In the genomic region with DNA sequence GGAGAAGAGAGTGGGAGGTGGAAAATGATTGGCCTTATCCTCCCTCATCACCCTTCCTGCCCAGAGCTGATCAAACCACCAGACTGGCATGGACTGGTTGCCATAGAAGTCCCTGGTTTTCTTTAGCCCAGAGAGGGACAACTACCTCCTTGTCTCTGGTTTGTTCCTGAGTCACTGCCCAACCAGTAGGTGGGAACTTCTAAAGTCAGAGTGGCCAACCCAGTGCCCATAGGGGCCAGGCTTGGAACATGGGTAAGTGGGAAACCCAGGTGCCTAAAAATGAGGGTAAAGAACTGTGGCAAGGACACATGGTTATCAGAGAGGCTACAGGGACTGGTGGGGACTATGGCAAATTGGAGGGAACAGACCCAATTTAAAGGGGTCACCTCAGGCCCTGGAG, we compare ENCODE assay signal across 30 cellular contexts.
"Had no signal": no experiment of that assay in that cellular context is flagged by ENCODE, and none has a peak within 500 bp of the region (broad histone marks: within the 10 kb centered on the region; RNA-seq: fewer than 3 reads in every experiment).

No MANE protein-coding gene starts in this region.

- H3K4me1 ChIP-seq: parathyroid adenoma, psoas muscle, right lobe of liver, stomach, thyroid gland, tibial nerve, uterus had no signal

- H3K4me1 Mint-ChIP-seq: naive B cell; naive thymus-derived CD8-positive, alpha-beta T cell; nephron progenitor cell; stimulated activated effector memory CD8-positive, alpha-beta T cell treated with anti-CD3 and anti-CD28 coated beads, Interleukin-12 subunit alpha, Interleukin-12 subunit beta, amount 100 ng/mL, for 72 hours; stimulated activated naive B cell treated with anti-CD40 and anti-IgM and Interleukin-4, amounts not matched to agents 10 μg/mL and 1 μg/mL and 100 μg/mL, for 72 hours had no signal

- H3K27ac ChIP-seq: neutrophil, ovary, parathyroid adenoma, psoas muscle, right lobe of liver, skin epidermis, stomach, thoracic aorta, thyroid gland, tibial nerve, upper lobe of left lung, uterus had no signal

- ATAC-seq: naive thymus-derived CD8-positive, alpha-beta T cell; natural killer cell treated with Interleukin-12 subunit alpha and Interleukin-12 subunit beta and Interleukin-15 and Interleukin-18, amount 100 ng/mL, for 72 hours; psoas muscle; right cardiac atrium; right lobe of liver; stimulated activated effector memory CD8-positive, alpha-beta T cell treated with anti-CD3 and anti-CD28 coated beads, Interleukin-12 subunit alpha, Interleukin-12 subunit beta, amount 100 ng/mL, for 72 hours; stimulated activated naive B cell treated with anti-CD40 and anti-IgM and Interleukin-4, amounts not matched to agents 10 μg/mL and 1 μg/mL and 100 μg/mL, for 72 hours had no signal

- H2AFZ ChIP-seq: parathyroid adenoma had no signal

- H3K9ac ChIP-seq: parathyroid adenoma had no signal

- H3K27me3 ChIP-seq: ovary, right lobe of liver, thyroid gland, tibial nerve, upper lobe of left lung, uterus had no signal

- H3K27ac Mint-ChIP-seq: naive thymus-derived CD8-positive, alpha-beta T cell; natural killer cell treated with Interleukin-12 subunit alpha and Interleukin-12 subunit beta and Interleukin-15 and Interleukin-18, amount 100 ng/mL, for 72 hours; nephron progenitor cell; stimulated activated effector memory CD8-positive, alpha-beta T cell treated with anti-CD3 and anti-CD28 coated beads, Interleukin-12 subunit alpha, Interleukin-12 subunit beta, amount 100 ng/mL, for 72 hours; stimulated activated naive B cell treated with anti-CD40 and anti-IgM and Interleukin-4, amounts not matched to agents 10 μg/mL and 1 μg/mL and 100 μg/mL, for 72 hours; stimulated activated naive CD8-positive, alpha-beta T cell treated with anti-CD3 and anti-CD28 coated beads, Interleukin-15, Interleukin-2, amounts not matched to agents 100 ng/mL and 50 ng/mL, for 24 hours had no signal

- H3K4me3 Mint-ChIP-seq: naive B cell; naive thymus-derived CD8-positive, alpha-beta T cell; natural killer cell treated with Interleukin-12 subunit alpha and Interleukin-12 subunit beta and Interleukin-15 and Interleukin-18, amount 100 ng/mL, for 72 hours; nephron progenitor cell; neural crest cell; stimulated activated effector memory CD8-positive, alpha-beta T cell treated with anti-CD3 and anti-CD28 coated beads, Interleukin-12 subunit alpha, Interleukin-12 subunit beta, amount 100 ng/mL, for 72 hours; stimulated activated naive B cell treated with anti-CD40 and anti-IgM and Interleukin-4, amounts not matched to agents 10 μg/mL and 1 μg/mL and 100 μg/mL, for 72 hours; stimulated activated naive CD8-positive, alpha-beta T cell treated with anti-CD3 and anti-CD28 coated beads, Interleukin-15, Interleukin-2, amounts not matched to agents 100 ng/mL and 50 ng/mL, for 24 hours had no signal

- H3K9me3 Mint-ChIP-seq: naive thymus-derived CD8-positive, alpha-beta T cell; natural killer cell treated with Interleukin-12 subunit alpha and Interleukin-12 subunit beta and Interleukin-15 and Interleukin-18, amount 100 ng/mL, for 72 hours; neural crest cell; stimulated activated effector memory CD8-positive, alpha-beta T cell treated with anti-CD3 and anti-CD28 coated beads, Interleukin-12 subunit alpha, Interleukin-12 subunit beta, amount 100 ng/mL, for 72 hours; stimulated activated naive CD8-positive, alpha-beta T cell treated with anti-CD3 and anti-CD28 coated beads, Interleukin-15, Interleukin-2, amounts not matched to agents 100 ng/mL and 50 ng/mL, for 24 hours had no signal

- H3K4me2 ChIP-seq: smooth muscle cell had no signal

- H3K36me3 Mint-ChIP-seq: naive B cell; naive thymus-derived CD8-positive, alpha-beta T cell; natural killer cell treated with Interleukin-12 subunit alpha and Interleukin-12 subunit beta and Interleukin-15 and Interleukin-18, amount 100 ng/mL, for 72 hours; stimulated activated effector memory CD8-positive, alpha-beta T cell treated with anti-CD3 and anti-CD28 coated beads, Interleukin-12 subunit alpha, Interleukin-12 subunit beta, amount 100 ng/mL, for 72 hours; stimulated activated naive B cell treated with anti-CD40 and anti-IgM and Interleukin-4, amounts not matched to agents 10 μg/mL and 1 μg/mL and 100 μg/mL, for 72 hours had no signal

- DNase-seq: naive B cell; nephron progenitor cell; nucleus accumbens; ovary; posterior cingulate gyrus; psoas muscle; right cardiac atrium; right lobe of liver; stimulated activated CD4-positive, alpha-beta T cell treated with anti-CD3 and anti-CD28 coated beads, Interleukin-15, amount 100 ng/mL, for 24 hours; stimulated activated CD4-positive, alpha-beta T cell treated with anti-CD3 and anti-CD28 coated beads, Interleukin-2, amount 100 ng/mL, for 24 hours; stimulated activated CD4-positive, alpha-beta T cell treated with anti-CD3 and anti-CD28 coated beads, Interleukin-2, amount 100 ng/mL, for 48 hours; stimulated activated CD4-positive, alpha-beta T cell treated with anti-CD3 and anti-CD28 coated beads, Interleukin-4, amount 100 ng/mL, for 24 hours; stimulated activated naive B cell treated with anti-CD40 and anti-IgM and Interleukin-4, amounts not matched to agents 10 μg/mL and 1 μg/mL and 100 μg/mL, for 72 hours; stimulated activated naive CD4-positive, alpha-beta T cell treated with Interleukin-2 at 50 U/mL for 16 hours; stomach; thyroid gland; trophoblast cell; upper lobe of left lung; uterus had no signal

- H3K4me3 ChIP-seq: ovary, psoas muscle, right lobe of liver, skin epidermis, smooth muscle cell, stomach, thoracic aorta, thyroid gland, tibial nerve, upper lobe of left lung, uterus had no signal

- H3K36me3 ChIP-seq: neutrophil, ovary, right lobe of liver, stomach, thoracic aorta, thyroid gland, tibial nerve, upper lobe of left lung, uterus had no signal

- H3K9me3 ChIP-seq: neutrophil, ovary, psoas muscle, right lobe of liver, stomach, thoracic aorta, thyroid gland, upper lobe of left lung, uterus had no signal
